ENCODE assay signal across 24 cellular contexts in the genomic region with DNA sequence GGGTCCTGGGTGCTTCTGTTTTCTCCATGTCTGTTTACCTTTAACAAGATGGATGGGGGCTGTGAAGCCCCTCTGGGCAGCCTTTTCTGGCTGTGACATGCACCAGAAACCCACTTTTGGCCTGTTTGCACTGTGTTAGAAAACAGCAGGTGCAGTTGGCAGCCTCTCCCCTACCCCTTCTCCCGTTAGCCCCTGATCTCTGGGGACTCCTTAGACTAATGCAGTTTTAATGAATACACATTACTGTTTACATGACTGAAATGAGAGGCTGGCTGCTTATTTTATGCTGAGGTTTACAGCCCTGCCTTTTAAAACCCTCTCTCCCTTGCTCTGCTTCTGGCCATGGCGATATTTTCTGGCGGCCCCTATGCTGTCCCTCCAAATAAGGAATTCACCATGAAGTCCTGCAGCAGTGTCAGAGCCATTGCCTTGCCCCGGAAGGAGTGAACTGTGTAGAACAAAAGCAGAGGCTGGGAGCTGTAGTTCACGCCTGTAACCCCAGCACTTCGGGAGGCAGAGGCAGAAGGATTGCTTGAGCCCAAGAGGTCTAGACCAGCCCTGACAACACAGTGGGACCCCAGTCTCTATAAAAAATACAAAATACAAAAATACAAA.
DNase-seq lines count a peak whose midpoint lies in the region; ATAC-seq and TF ChIP-seq lines count a peak whose summit lies in the region.
"Had no signal": no experiment of that assay in that cellular context is flagged by ENCODE, and none has a peak within 500 bp of the region (broad histone marks: within the 10 kb centered on the region; RNA-seq: fewer than 3 reads in every experiment).

No MANE protein-coding gene starts in this region.

- DNase-seq in DMS153 treated with DMSO at 0.1 percent for 48 hours (lab: John Stamatoyannopoulos, UW; ENCODE audit: unreplicated experiment), result peak; percentile 56
- peak; percentile 38 for DNase-seq in NAMALWA (ENCODE audit: low spot score)
- DNase-seq in retina, result peak; percentile 34
- DNase-seq in hypothalamus (lab: John Stamatoyannopoulos, UW), result no peak
- DNase-seq in midbrain (lab: John Stamatoyannopoulos, UW), result no peak
- no peak for DNase-seq in epidermal melanocyte (ENCODE audit: insufficient read length, low spot score)
- DNase-seq in activated T-cell treated with anti-CD3 and anti-CD28 coated beads for 4 hours, result no peak
- DNase-seq: activated CD4-positive, alpha-beta T cell treated with anti-CD3 and anti-CD28 coated beads for 4 hours; BE2C; cerebellar nuclear complex; effector CD4-positive, alpha-beta T cell; GDM1; MG63; NCI-H187; NCI-H510A treated with DMSO at 0.1 percent for 48 hours; stimulated activated CD4-positive, alpha-beta T cell treated with anti-CD3 and anti-CD28 coated beads, Interleukin-2, amount 100 ng/mL, for 48 hours; stimulated activated naive CD8-positive, alpha-beta T cell treated with anti-CD3 and anti-CD28 coated beads, Interleukin-15, amount 100 ng/mL, for 72 hours; upper lobe of left lung had no signal

- H3K4me1 ChIP-seq in gastroesophageal sphincter, result peaks cover 0 to 10% (median 0%) of the 10 kb centered on the region in 3 donors
- H3K4me1 ChIP-seq: BE2C, upper lobe of left lung had no signal

- peak overlapping the region in 3 of 4 donors; percentile 43 to 65 (median 45) for H3K27ac ChIP-seq in gastroesophageal sphincter
- H3K27ac ChIP-seq: HL-60, upper lobe of left lung had no signal

- ATAC-seq in gastroesophageal sphincter, result peak; percentile 62
- ATAC-seq: activated naive CD4-positive, alpha-beta T cell treated with anti-CD3 and anti-CD28 coated beads, Interleukin-2, amount 50 U/mL, for 72 hours; esophagus mucosa; Right ventricle myocardium inferior; stimulated activated naive CD8-positive, alpha-beta T cell treated with anti-CD3 and anti-CD28 coated beads, Interleukin-15, amount 100 ng/mL, for 72 hours had no signal

- H3K4me3 ChIP-seq in gastroesophageal sphincter, result no peak overlapping the region
- H3K4me3 ChIP-seq: MG63, smooth muscle cell, upper lobe of left lung had no signal

- no peak for TF ChIP-seq CTCF in gastroesophageal sphincter (IDR thresholded peaks at IDR 0.05)

- no peak for TF ChIP-seq EP300 in gastroesophageal sphincter (IDR thresholded peaks at IDR 0.05)

- TF ChIP-seq POLR2A in gastroesophageal sphincter (IDR thresholded peaks at IDR 0.05), result no peak

- no peaks in the 10 kb centered on the region for H3K9me3 ChIP-seq in gastroesophageal sphincter
- H3K9me3 ChIP-seq: BE2C, MG63, upper lobe of left lung had no signal

- WGBS in gastroesophageal sphincter (ENCODE audit: low coverage in 1 of 2), 2 donors, result 16 to 33% methylated on average over 1 to 4 of the region's 6 CpGs

- no peaks in the 10 kb centered on the region for H3K27me3 ChIP-seq in gastroesophageal sphincter
- H3K27me3 ChIP-seq: BE2C, MG63, upper lobe of left lung had no signal

- no peaks in the 10 kb centered on the region for H3K36me3 ChIP-seq in gastroesophageal sphincter
- H3K36me3 ChIP-seq: BE2C, MG63, upper lobe of left lung had no signal

Comparison
In these comparisons a context has a peak if more than half of its experiments do, and no peak if none do; other contexts are left out.
1. DNase-seq: peak in DMS153 treated with DMSO at 0.1 percent for 48 hours (single experiment), NAMALWA (single experiment) and retina (single experiment); none in hypothalamus (0 of 51), midbrain (single experiment), epidermal melanocyte (single experiment) and activated T-cell treated with anti-CD3 and anti-CD28 coated beads for 4 hours (single experiment).